19 cellular contexts compared by ENCODE assay signal in genomic region chr3:11661052-11661656, GRCh38. TPM values are rescaled to one million over a fixed set of nuclear protein-coding genes. Genes with fewer than 3 reads are reported as not detected.
DNase-seq lines count a peak whose midpoint lies in the region; ATAC-seq and TF ChIP-seq lines count a peak whose summit lies in the region.
"Had no signal": no experiment of that assay in that cellular context is flagged by ENCODE, and none has a peak within 500 bp of the region (broad histone marks: within the 10 kb centered on the region; RNA-seq: fewer than 3 reads in every experiment).

No MANE protein-coding gene starts in this region.

- 74 to 78% methylated on average over 7 of the region's 7 CpGs for WGBS in upper lobe of left lung, 2 donors
- WGBS in smooth muscle cell (ENCODE audit: low lambda C conversion rate) = 66% methylated on average over 7 of the region's 7 CpGs

- H3K27me3 ChIP-seq in ascending aorta (no peaks in the 10 kb centered on the region), upper lobe of left lung (no peaks in the 10 kb centered on the region), SJCRH30 (no peaks in the 10 kb centered on the region), smooth muscle cell (ENCODE audit: low read depth) (no peaks in the 10 kb centered on the region)
- H3K27me3 ChIP-seq: esophagus muscularis mucosa, ovary, transverse colon had no signal

- H3K79me2 ChIP-seq in smooth muscle cell (ENCODE audit: low read depth) = peaks cover 23% of the 10 kb centered on the region

- H3K36me3 ChIP-seq in ascending aorta (no peaks in the 10 kb centered on the region), upper lobe of left lung (no peaks in the 10 kb centered on the region), SJCRH30 (no peaks in the 10 kb centered on the region), smooth muscle cell (ENCODE audit: low read depth) (no peaks in the 10 kb centered on the region)
- H3K36me3 ChIP-seq: esophagus muscularis mucosa, ovary, transverse colon had no signal

- no peak overlapping the region for H3K4me2 ChIP-seq in smooth muscle cell

- TF ChIP-seq POLR2A in upper lobe of left lung (IDR thresholded peaks at IDR 0.05) = no peak

- TF ChIP-seq CTCF in ascending aorta (IDR thresholded peaks at IDR 0.05) (no peak), upper lobe of left lung (IDR thresholded peaks at IDR 0.05) (no peak), smooth muscle cell (IDR thresholded peaks at IDR 0.05; ENCODE audit: borderline replicate concordance, insufficient read depth, poor library complexity, severe bottlenecking) (no peak)

- no peak overlapping the region for H3K9ac ChIP-seq in smooth muscle cell (ENCODE audit: low read depth)

- H3K9me3 ChIP-seq in ascending aorta = no peaks in the 10 kb centered on the region
- H3K9me3 ChIP-seq in upper lobe of left lung = no peaks in the 10 kb centered on the region
- no peaks in the 10 kb centered on the region for H3K9me3 ChIP-seq in SJCRH30 (replicated peaks)
- no peaks in the 10 kb centered on the region for H3K9me3 ChIP-seq in smooth muscle cell (replicated peaks; ENCODE audit: low read depth)
- H3K9me3 ChIP-seq: Caco-2, esophagus muscularis mucosa, ovary, transverse colon had no signal

- H3K4me3 ChIP-seq in ascending aorta (no peak overlapping the region), upper lobe of left lung (no peak overlapping the region), SJCRH30 (no peak overlapping the region), smooth muscle cell (no peak overlapping the region)
- H3K4me3 ChIP-seq: esophagus muscularis mucosa, lung, ovary, transverse colon had no signal

- H3F3A ChIP-seq in smooth muscle cell (ENCODE audit: low read depth) = no peaks in the 10 kb centered on the region

- DNase-seq in DMS53 (lab: John Stamatoyannopoulos, UW) (peak; percentile 1), DMS53 treated with DMSO at 0.1 percent for 48 hours (lab: John Stamatoyannopoulos, UW; ENCODE audit: unreplicated experiment) (no peak), ascending aorta (ENCODE audit: low spot score in 2 of 2) (no peak), iPS-NIHi7 (ENCODE audit: extremely low spot score) (peak; percentile 23), upper lobe of left lung (no peak), SK-N-DZ (ENCODE audit: low spot score) (no peak), SJCRH30 (no peak), smooth muscle cell (lab: John Stamatoyannopoulos, UW; ENCODE audit: unreplicated experiment) (no peak)
- DNase-seq: 8988T; activated CD4-positive, alpha-beta T cell treated with anti-CD3 and anti-CD28 coated beads for 4 hours; Caco-2; head of caudate nucleus; NCI-H1436; ovary; stimulated activated CD4-positive, alpha-beta T cell treated with anti-CD3 and anti-CD28 coated beads, Interleukin-2, amount 100 ng/mL, for 24 hours; stimulated activated naive CD4-positive, alpha-beta T cell treated with Interleukin-2 at 50 U/mL for 16 hours; transverse colon had no signal

- H4K20me1 ChIP-seq in smooth muscle cell (ENCODE audit: low read depth) = peaks cover 7% of the 10 kb centered on the region

- no peak for ATAC-seq in upper lobe of left lung (ENCODE audit: low FRiP score in 2 of 2)

- H3K4me1 ChIP-seq in ascending aorta = peaks cover 6 to 26% of the 10 kb centered on the region in 2 donors
- peaks cover 3 to 20% (median 7%) of the 10 kb centered on the region in 4 donors for H3K4me1 ChIP-seq in upper lobe of left lung
- no peaks in the 10 kb centered on the region for H3K4me1 ChIP-seq in SJCRH30
- H3K4me1 ChIP-seq in smooth muscle cell (ENCODE audit: low read depth) = no peaks in the 10 kb centered on the region

- TF ChIP-seq EP300 in upper lobe of left lung (IDR thresholded peaks at IDR 0.05) = no peak

- H2AFZ ChIP-seq in smooth muscle cell (ENCODE audit: low read depth) = no peak overlapping the region

- H3K27ac ChIP-seq in ascending aorta = peak overlapping the region; percentile 66 to 70
- H3K27ac ChIP-seq in upper lobe of left lung = peak overlapping the region in 3 of 4 donors; percentile 8 to 35 (median 17)
- H3K27ac ChIP-seq in SJCRH30 = no peak overlapping the region
- no peak overlapping the region for H3K27ac ChIP-seq in smooth muscle cell (ENCODE audit: low read depth)
- H3K27ac ChIP-seq: esophagus muscularis mucosa, ovary had no signal

- intact Hi-C loops in ascending aorta (cut with DNase I) = no loop called here

RNA-seq across cellular contexts. Expression of gene VGLL4, which starts 17.4 kb away (rescaled TPM):
- total RNA-seq in ascending aorta = 146 TPM
- total RNA-seq in upper lobe of left lung = 10 to 100 TPM; 46.5 to 93.6 (median 60.1) TPM
- 66.3 and 66.4 TPM in 2 replicates for polyA plus RNA-seq in SK-N-DZ (2014; cell fraction: cytosol; rRNA removed)
- 36.2 and 37.4 TPM in 2 replicates for polyA plus RNA-seq in SK-N-DZ (2014; cell fraction: nucleus; rRNA removed)
- total RNA-seq in SJCRH30 (2014; rRNA removed; shearing (Covaris generic)) = 49.3 and 52.7 TPM in 2 replicates
- 109 and 149 TPM in 2 replicates for total RNA-seq in smooth muscle cell
- polyA plus RNA-seq in smooth muscle cell = 64.3 and 72.0 TPM in 2 replicates

Comparison
In these comparisons a context has a peak if more than half of its experiments do, and no peak if none do; other contexts are left out.
1. DNase-seq: peak in DMS53 (single experiment) and iPS-NIHi7 (single experiment); none in DMS53 treated with DMSO at 0.1 percent for 48 hours (single experiment), ascending aorta (0 of 2), upper lobe of left lung (0 of 2), SK-N-DZ (single experiment), SJCRH30 (0 of 2) and smooth muscle cell (single experiment).
2. H3K27ac ChIP-seq: peak in ascending aorta (2 of 2) and upper lobe of left lung (3 of 4); none in SJCRH30 (single experiment) and smooth muscle cell (single experiment).